ENCODE assay signal across 9 cellular contexts in the genomic region with DNA sequence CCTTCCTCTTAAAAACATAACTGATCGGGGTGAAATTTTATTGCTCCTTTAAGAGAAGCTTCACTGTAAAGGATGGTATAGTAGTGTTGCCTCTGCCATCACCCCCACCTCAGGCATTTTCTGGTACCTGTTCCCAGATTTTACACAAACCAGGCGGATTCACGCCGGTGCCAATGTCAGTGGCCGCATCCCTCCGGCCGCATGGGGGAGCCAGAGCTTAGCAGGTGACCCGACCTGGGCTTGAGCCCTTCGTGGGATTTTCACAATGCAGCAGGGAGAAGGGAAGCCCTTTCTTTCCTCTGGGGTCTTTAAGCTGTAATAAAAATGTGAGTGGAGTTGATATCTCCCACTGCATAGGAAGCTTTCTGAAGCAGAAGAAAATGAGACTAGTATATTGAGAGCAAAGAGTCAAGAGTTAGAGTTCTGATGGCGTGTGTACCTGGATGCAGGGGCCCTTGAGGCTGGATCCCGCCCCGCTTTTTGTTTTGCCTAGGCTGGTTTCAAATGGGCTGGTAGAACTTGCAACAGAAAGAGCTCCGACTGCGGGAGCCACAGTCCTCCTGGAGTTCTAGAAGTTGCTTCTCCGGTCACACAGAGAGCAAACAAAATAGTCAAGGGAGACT. TPM values are rescaled to one million over a fixed set of nuclear protein-coding genes. Genes with fewer than 3 reads are reported as not detected.
A peak's percentile ranks its signal among the peaks of the same experiment; 100 is the strongest.
DNase-seq lines count a peak whose midpoint lies in the region; ATAC-seq and TF ChIP-seq lines count a peak whose summit lies in the region.
"Had no signal": no experiment of that assay in that cellular context is flagged by ENCODE, and none has a peak within 500 bp of the region (broad histone marks: within the 10 kb centered on the region; RNA-seq: fewer than 3 reads in every experiment).

No MANE protein-coding gene starts in this region.

- H3K9me3 Mint-ChIP-seq in stimulated activated memory B cell treated with anti-CD40 and anti-IgM and Interleukin-4, amounts not matched to agents 10 μg/mL and 1 μg/mL and 100 μg/mL, for 72 hours: no peaks in the 10 kb centered on the region
- H3K9me3 Mint-ChIP-seq: central memory CD8-positive, alpha-beta T cell had no signal

- DNase-seq in NCI-H2107 (lab: John Stamatoyannopoulos, UW) (peak; percentile 1), NCI-H2107 treated with DMSO at 0.1 percent for 48 hours (lab: John Stamatoyannopoulos, UW; ENCODE audit: unreplicated experiment) (no peak), HCT116 (ENCODE audit: low read depth, low spot score) (peak; percentile 23), NCI-H748 treated with DMSO at 0.1 percent for 48 hours (lab: John Stamatoyannopoulos, UW) (peak; percentile 21), cerebellum (ENCODE audit: low spot score) (peak; percentile 5), right lobe of liver (peak; percentile 53 to 62 (median 59)), tibial artery (peak; percentile 65 to 84)

- H3K9me2 ChIP-seq in HCT116 (ENCODE audit: insufficient read depth): no peaks in the 10 kb centered on the region

- peaks cover 25% of the 10 kb centered on the region for H3K27me3 Mint-ChIP-seq in stimulated activated memory B cell treated with anti-CD40 and anti-IgM and Interleukin-4, amounts not matched to agents 10 μg/mL and 1 μg/mL and 100 μg/mL, for 72 hours

- intact Hi-C loops in HCT116 (cut with micrococcal nuclease): loop anchor here (2.0 kb wide), 1 partner anchor 125 kb away; no protein-coding TSS in a partner anchor
- intact Hi-C loops in right lobe of liver (cut with DNase I): no loop called here
- intact Hi-C loops in tibial artery (cut with DNase I; ENCODE audit: low total_unique reads): loop anchor here (5.0 kb wide), 1 partner anchor 124 kb away; no protein-coding TSS in a partner anchor

- peak overlapping the region; percentile 81 for H2AFZ ChIP-seq in HCT116 (ENCODE audit: low read depth, low read length, poor library complexity, severe bottlenecking)

- no TSS peak for BruUV-seq in HCT116 (replicated peaks; lab: Mats Ljungman, UMichigan)

- CTCF ChIA-PET in HCT116 (lab: Charles Lee): interaction anchor here (0.5 to 1.4 kb wide), 7 partner anchors 11 to 153 kb away, joined by 3 to 8 read pairs (median 4); no protein-coding TSS in a partner anchor

- H3K79me2 ChIP-seq in HCT116 (ENCODE audit: insufficient read depth, low read length): no peaks in the 10 kb centered on the region

- H3K4me3 Mint-ChIP-seq in stimulated activated memory B cell treated with anti-CD40 and anti-IgM and Interleukin-4, amounts not matched to agents 10 μg/mL and 1 μg/mL and 100 μg/mL, for 72 hours: no peak overlapping the region
- H3K4me3 Mint-ChIP-seq: central memory CD8-positive, alpha-beta T cell had no signal

- no peak overlapping the region for H3K27ac ChIP-seq in HCT116 (ENCODE audit: low read depth, low read length)
- no peak overlapping the region for H3K27ac ChIP-seq in right lobe of liver
- peak overlapping the region; percentile 79 to 82 for H3K27ac ChIP-seq in tibial artery

- ATAC-seq in HCT116 (peak; percentile 96), right lobe of liver (peak; percentile 71 to 85 (median 74))
- ATAC-seq in stimulated activated memory B cell treated with anti-CD40 and anti-IgM and Interleukin-4, amounts not matched to agents 10 μg/mL and 1 μg/mL and 100 μg/mL, for 72 hours: no peak

- RAD21 ChIA-PET in HCT116 (lab: Charles Lee; ENCODE audit: low non-redundant PET in 1 of 2, low total read pairs in 2 of 2, uncharacterized antibody in 2 of 2, unreplicated experiment in 2 of 2): interaction anchor here in 1 of 2 experiments (1.5 kb wide), 1 partner anchor 125 kb away, joined by 6 read pairs; no protein-coding TSS in a partner anchor

- H3K27me3 ChIP-seq in HCT116 (ENCODE audit: insufficient read depth, low read length) (no peaks in the 10 kb centered on the region), right lobe of liver (no peaks in the 10 kb centered on the region), tibial artery (no peaks in the 10 kb centered on the region)

- TF ChIP-seq RAD21 in HCT116 (IDR thresholded peaks at IDR 0.05; ENCODE audit: low read depth): peak; percentile 77

- peak; percentile 39 to 99 (median 97); a peak in 5 of 6 replicates for TF ChIP-seq CTCF in HCT116 (IDR thresholded peaks at IDR 0.05 in 2 of 3, conservative IDR thresholded peaks at IDR 0.05 in 1 of 3; ENCODE audit: borderline replicate concordance in 1 of 3, insufficient read depth in 1 of 3, low read depth in 2 of 3, low read length in 2 of 3)
- TF ChIP-seq CTCF in right lobe of liver (IDR thresholded peaks at IDR 0.05): peak; percentile 43 to 73 (median 62)
- peak; percentile 77 to 85 for TF ChIP-seq CTCF in tibial artery (IDR thresholded peaks at IDR 0.05)

- H3K9me3 ChIP-seq in HCT116 (ENCODE audit: control insufficient read depth in 1 of 2, insufficient read depth in 1 of 2, low read depth in 1 of 2, low read length in 2 of 2) (no peaks in the 10 kb centered on the region), right lobe of liver (no peaks in the 10 kb centered on the region), tibial artery (no peaks in the 10 kb centered on the region)

- no peaks in the 10 kb centered on the region for H3K36me3 Mint-ChIP-seq in stimulated activated memory B cell treated with anti-CD40 and anti-IgM and Interleukin-4, amounts not matched to agents 10 μg/mL and 1 μg/mL and 100 μg/mL, for 72 hours

- peak overlapping the region; percentile 33; the same call in 1 of the 2 replicates for H3K4me2 ChIP-seq in HCT116 (ENCODE audit: low read length)

- TF ChIP-seq POLR2A in HCT116 (IDR thresholded peaks at IDR 0.05; ENCODE audit: borderline replicate concordance, extremely low read depth, insufficient read depth, insufficient read length): no peak
- no peak for TF ChIP-seq POLR2A in right lobe of liver (IDR thresholded peaks at IDR 0.05)

- H3K36me3 ChIP-seq in HCT116 (ENCODE audit: control insufficient read depth in 1 of 2, insufficient read depth in 2 of 2, low read length in 2 of 2) (no peaks in the 10 kb centered on the region), right lobe of liver (peaks cover 0 to 3% (median 0%) of the 10 kb centered on the region in 4 donors), tibial artery (peaks cover 4 to 8% (median 5%) of the 10 kb centered on the region in 3 donors)

- POLR2A ChIA-PET in HCT116 (lab: Charles Lee): no interaction called here

- WGBS in right lobe of liver (ENCODE audit: insufficient coverage, low coverage, low lambda C conversion rate, missing lambda C conversion rate): 25% methylated on average over 13 of the region's 15 CpGs

- 0 out of 2 replicates have a peak, but pooled peaks cover 3% of the 10 kb centered on the region for H4K20me1 ChIP-seq in HCT116 (ENCODE audit: insufficient read depth)

- H3K9ac ChIP-seq in HCT116 (ENCODE audit: low read length): no peak overlapping the region

- H3K27ac Mint-ChIP-seq in stimulated activated memory B cell treated with anti-CD40 and anti-IgM and Interleukin-4, amounts not matched to agents 10 μg/mL and 1 μg/mL and 100 μg/mL, for 72 hours: no peak overlapping the region

- H3K4me1 ChIP-seq in HCT116 (ENCODE audit: control insufficient read depth in 1 of 2, insufficient read depth in 2 of 2, low read length in 2 of 2) (0 out of 4 replicates have a peak, but pooled peaks cover 3 to 4% of the 10 kb centered on the region in 2 experiments), right lobe of liver (no peaks in the 10 kb centered on the region), tibial artery (peaks cover 0 to 87% (median 37%) of the 10 kb centered on the region in 4 donors)

- H3K4me3 ChIP-seq in HCT116 (replicated peaks in 1 of 2; ENCODE audit: low read depth in 1 of 2, low read length in 2 of 2): 0 out of 4 replicates have a peak overlapping the region, but pooled peaks of 1 of the 2 experiments have one; percentile 6
- H3K4me3 ChIP-seq in right lobe of liver: no peak overlapping the region
- H3K4me3 ChIP-seq in tibial artery: no peak overlapping the region

- H3K4me1 Mint-ChIP-seq in stimulated activated memory B cell treated with anti-CD40 and anti-IgM and Interleukin-4, amounts not matched to agents 10 μg/mL and 1 μg/mL and 100 μg/mL, for 72 hours: peaks cover 4% of the 10 kb centered on the region
- H3K4me1 Mint-ChIP-seq: central memory CD8-positive, alpha-beta T cell had no signal

TF ChIP-seq in HCT116, 20 proteins besides CTCF, POLR2A, EP300 and RAD21:
- TF ChIP-seq POLR2AphosphoS5 (IDR thresholded peaks at IDR 0.05; ENCODE audit: low read depth, low read length) (no peak), YY1 (IDR thresholded peaks at IDR 0.05; ENCODE audit: extremely low read depth, insufficient replicate concordance, low read depth, low read length) (peak; percentile 41)

RNA-seq across cellular contexts. Expression of a gene that starts 59.4 kb away (rescaled TPM):
- total RNA-seq in HCT116 (2021; ENCODE audit: unreplicated experiment) (129 TPM), cerebellum (118 TPM), right lobe of liver (10 to 100 TPM; 24.6 to 37.1 (median 27.3) TPM)
- 82.9 and 83.4 TPM in 2 replicates for polyA plus RNA-seq in HCT116 (2012)

Comparison
In these comparisons a context has a peak if more than half of its experiments do, and no peak if none do; other contexts are left out.
1. H3K27ac ChIP-seq: peak in tibial artery (2 of 2); none in HCT116 (single experiment) and right lobe of liver (0 of 3).
2. intact Hi-C loops: an anchor here in HCT116 (2.0 kb wide) and tibial artery (5.0 kb wide); none called in right lobe of liver.
3. Peak in every context shown above with its lines, with median percentiles within 50 percentile points of each other: CTCF ChIP-seq.